In genomic region chr3:14451844-14452533, GRCh38 we compare ENCODE assay signal across 9 cellular contexts. TPM values are rescaled to one million over a fixed set of nuclear protein-coding genes. Genes with fewer than 3 reads are reported as not detected.
DNase-seq lines count a peak whose midpoint lies in the region; ATAC-seq lines count a peak whose summit lies in the region.
"Had no signal": no experiment of that assay in that cellular context is flagged by ENCODE, and none has a peak within 500 bp of the region (broad histone marks: within the 10 kb centered on the region; RNA-seq: fewer than 3 reads in every experiment).

No MANE protein-coding gene starts in this region.

- H3K4me1 Mint-ChIP-seq in activated CD8-positive, alpha-beta memory T cell treated with anti-CD3 and anti-CD28 coated beads, Interleukin-2, amount 10 ng/mL, durations not matched to agents 7 days and 5 days = peaks cover 10% of the 10 kb centered on the region

- ATAC-seq in activated CD8-positive, alpha-beta memory T cell treated with anti-CD3 and anti-CD28 coated beads, Interleukin-2, amount 10 ng/mL, durations not matched to agents 7 days and 5 days = no peak
- ATAC-seq in aorta (ENCODE audit: low FRiP score) = peak; percentile 71
- no peak for ATAC-seq in stimulated activated naive CD8-positive, alpha-beta T cell treated with anti-CD3 and anti-CD28 coated beads, Interleukin-15, Interleukin-2, amounts not matched to agents 100 U/mL and 50 U/mL, for 24 hours
- ATAC-seq in GM21529 (IDR thresholded peaks at IDR 0.05; ENCODE audit: unreplicated experiment) = no peak

- no peaks in the 10 kb centered on the region for H3K27me3 Mint-ChIP-seq in activated CD8-positive, alpha-beta memory T cell treated with anti-CD3 and anti-CD28 coated beads, Interleukin-2, amount 10 ng/mL, durations not matched to agents 7 days and 5 days

- intact Hi-C loops in aorta (cut with DNase I) = loop anchor here (2.0 to 10.0 kb wide), 3 partner anchors 17 to 557 kb away; partner anchors contain the start of gene SLC6A6 (in 2 of the 2)

- peak overlapping the region; percentile 42 for H3K27ac Mint-ChIP-seq in activated CD8-positive, alpha-beta memory T cell treated with anti-CD3 and anti-CD28 coated beads, Interleukin-2, amount 10 ng/mL, durations not matched to agents 7 days and 5 days

- no peak for DNase-seq in activated CD8-positive, alpha-beta memory T cell treated with anti-CD3 and anti-CD28 coated beads, Interleukin-2, amount 10 ng/mL, durations not matched to agents 7 days and 5 days
- DNase-seq in activated CD8-positive, alpha-beta memory T cell treated with anti-CD3 and anti-CD28 coated beads, Interleukin-2, amount 50 U/mL, for 4 hours = no peak
- peak; percentile 87 for DNase-seq in dermis blood vessel endothelial cell
- DNase-seq in mucosa of gallbladder (ENCODE audit: low spot score) = peak; percentile 74
- DNase-seq in aorta = peak in 1 of 2 donors; percentile 82
- no peak for DNase-seq in stimulated activated CD4-positive, alpha-beta T cell treated with anti-CD3 and anti-CD28 coated beads, Interleukin-15, amount 100 ng/mL, for 24 hours
- no peak for DNase-seq in stimulated activated naive CD8-positive, alpha-beta T cell treated with anti-CD3 and anti-CD28 coated beads, Interleukin-15, Interleukin-2, amounts not matched to agents 100 U/mL and 50 U/mL, for 24 hours

- no peaks in the 10 kb centered on the region for H3K27me3 ChIP-seq in aorta (ENCODE audit: control insufficient read depth in 1 of 2, insufficient read depth in 2 of 2, low read length in 1 of 2)

- CTCF ChIA-PET in activated CD8-positive, alpha-beta memory T cell treated with anti-CD3 and anti-CD28 coated beads, Interleukin-2, amount 10 ng/mL, durations not matched to agents 7 days and 5 days (lab: Charles Lee) = no interaction called here

- WGBS in aorta, 2 donors = 36 to 40% methylated on average over 13 of the region's 13 CpGs

- H3K27ac ChIP-seq in aorta (ENCODE audit: low read depth in 1 of 2, low read length in 2 of 2) = peak overlapping the region in 1 of 2 donors; percentile 77
- H3K27ac ChIP-seq: KMS-11 had no signal

- no peak overlapping the region for H3K4me3 Mint-ChIP-seq in activated CD8-positive, alpha-beta memory T cell treated with anti-CD3 and anti-CD28 coated beads, Interleukin-2, amount 10 ng/mL, durations not matched to agents 7 days and 5 days

- H3K4me1 ChIP-seq in aorta (ENCODE audit: control insufficient read depth in 1 of 2, insufficient read depth in 2 of 2, low read length in 2 of 2) = no peaks in the 10 kb centered on the region

- H3K4me3 ChIP-seq in aorta (ENCODE audit: low read length in 2 of 2) = no peak overlapping the region

- no peaks in the 10 kb centered on the region for H3K9me3 Mint-ChIP-seq in activated CD8-positive, alpha-beta memory T cell treated with anti-CD3 and anti-CD28 coated beads, Interleukin-2, amount 10 ng/mL, durations not matched to agents 7 days and 5 days (ENCODE audit: low read depth)

- H3K9me3 ChIP-seq in aorta (ENCODE audit: control insufficient read depth, low read length) = no peaks in the 10 kb centered on the region

- H3K36me3 ChIP-seq in aorta (ENCODE audit: control insufficient read depth in 1 of 2, insufficient read depth in 2 of 2, low read length in 1 of 2) = peaks cover 0 to 2% of the 10 kb centered on the region in 2 donors

- peaks cover 23% of the 10 kb centered on the region for H3K36me3 Mint-ChIP-seq in activated CD8-positive, alpha-beta memory T cell treated with anti-CD3 and anti-CD28 coated beads, Interleukin-2, amount 10 ng/mL, durations not matched to agents 7 days and 5 days

RNA-seq across cellular contexts. Expression of gene SLC6A6, which starts 49.6 kb away (rescaled TPM):
- 10 to 100 TPM; 55.3 to 64.6 TPM for total RNA-seq in activated CD8-positive, alpha-beta memory T cell treated with anti-CD3 and anti-CD28 coated beads, Interleukin-2, amount 10 ng/mL, durations not matched to agents 7 days and 5 days
- total RNA-seq in dermis blood vessel endothelial cell = 10.9 and 28.6 TPM in 2 replicates
- 63.2 TPM for total RNA-seq in mucosa of gallbladder
- 10 to 100 TPM; 36.5 to 62.2 TPM for total RNA-seq in aorta
- 1 to 10 TPM; 5.3 to 6.1 TPM for polyA plus RNA-seq in aorta

Comparison
In these comparisons a context has a peak if more than half of its experiments do, and no peak if none do; other contexts are left out.
1. DNase-seq: peak in dermis blood vessel endothelial cell (single experiment) and mucosa of gallbladder (single experiment); none in activated CD8-positive, alpha-beta memory T cell treated with anti-CD3 and anti-CD28 coated beads, Interleukin-2, amount 10 ng/mL, durations not matched to agents 7 days and 5 days (single experiment), activated CD8-positive, alpha-beta memory T cell treated with anti-CD3 and anti-CD28 coated beads, Interleukin-2, amount 50 U/mL, for 4 hours (single experiment), stimulated activated CD4-positive, alpha-beta T cell treated with anti-CD3 and anti-CD28 coated beads, Interleukin-15, amount 100 ng/mL, for 24 hours (single experiment) and stimulated activated naive CD8-positive, alpha-beta T cell treated with anti-CD3 and anti-CD28 coated beads, Interleukin-15, Interleukin-2, amounts not matched to agents 100 U/mL and 50 U/mL, for 24 hours (single experiment).